In genomic region chr7:93232673-93233018, GRCh38 we compare ENCODE assay signal across 8 cellular contexts. TPM values are rescaled to one million over a fixed set of nuclear protein-coding genes. Genes with fewer than 3 reads are reported as not detected.
DNase-seq lines count a peak whose midpoint lies in the region; ATAC-seq, FAIRE-seq and TF ChIP-seq lines count a peak whose summit lies in the region.

No MANE protein-coding gene starts in this region.

- FAIRE-seq in GM12891 (lab: Jason Lieb, UNC) = no peak

- no peak for TF ChIP-seq POLR2A in GM12891 (IDR thresholded peaks at IDR 0.05; ENCODE audit: low read depth, low read length)

- no peak for TF ChIP-seq CTCF in AG04449 (IDR thresholded peaks at IDR 0.05; ENCODE audit: insufficient read depth, low read length, missing control alignments)

- ATAC-seq in GM19455 (IDR thresholded peaks at IDR 0.05; ENCODE audit: unreplicated experiment) (peak; percentile 10), naive B cell (ENCODE audit: low read depth in 2 of 2) (no peak), HG03442 (IDR thresholded peaks at IDR 0.05; ENCODE audit: unreplicated experiment) (no peak)

- H3K27ac Mint-ChIP-seq in naive B cell = peak overlapping the region; percentile 93 to 99 (median 96)

- CTCF ChIA-PET in AG04449 (lab: Yijun Ruan, JAX) = interaction anchor here (0.8 to 3.4 kb wide), 9 partner anchors 13 to 616 kb away, joined by 3 to 23 read pairs (median 4); no protein-coding TSS in a partner anchor

- no peaks in the 10 kb centered on the region for H3K36me3 ChIP-seq in NT2/D1 (ENCODE audit: insufficient read depth, insufficient read length, low read length)

- peak overlapping the region; percentile 94 to 99 (median 98) for H3K4me3 Mint-ChIP-seq in naive B cell

- H3K27me3 Mint-ChIP-seq in naive B cell = no peaks in the 10 kb centered on the region

- no peaks in the 10 kb centered on the region for H3K4me1 ChIP-seq in NT2/D1 (ENCODE audit: insufficient read depth, insufficient read length)

- POLR2A ChIA-PET in AG04449 (lab: Yijun Ruan, JAX) = no interaction called here

- peaks cover 9 to 29% (median 12%) of the 10 kb centered on the region in 3 donors for H3K4me1 Mint-ChIP-seq in naive B cell

- DNase-seq in AG04449 (ENCODE audit: low read depth, low spot score) (no peak), NT2/D1 (ENCODE audit: low read depth, low spot score) (no peak), dermis blood vessel endothelial cell (peak; percentile 32), naive B cell (no peak), GM12891 (ENCODE audit: insufficient read length, low spot score) (no peak), amniotic stem cell (lab: John Stamatoyannopoulos, UW) (no peak)

- no peaks in the 10 kb centered on the region for H3K9me3 Mint-ChIP-seq in naive B cell

- no peaks in the 10 kb centered on the region for H3K9me3 ChIP-seq in NT2/D1 (ENCODE audit: insufficient read depth, low read length)

- H3K9ac ChIP-seq in NT2/D1 (ENCODE audit: insufficient read length, low read depth) = peak overlapping the region; percentile 59

- no peaks in the 10 kb centered on the region for H3K27me3 ChIP-seq in NT2/D1 (ENCODE audit: insufficient read depth, insufficient read length)

- H3K4me3 ChIP-seq in AG04449 (ENCODE audit: low read depth, low read length) = peak overlapping the region; percentile 92
- H3K4me3 ChIP-seq in NT2/D1 (ENCODE audit: insufficient read length, low read depth) = peak overlapping the region; percentile 85

- no peaks in the 10 kb centered on the region for H3K36me3 Mint-ChIP-seq in naive B cell

TF ChIP-seq in GM12891, 5 proteins besides CTCF, POLR2A, EP300 and RAD21:
- TF ChIP-seq SPI1 (IDR thresholded peaks at IDR 0.05; ENCODE audit: low read depth, low read length) (no peak), POU2F2 (IDR thresholded peaks at IDR 0.05; ENCODE audit: low read depth, low read length) (no peak), PAX5 (IDR thresholded peaks at IDR 0.05; ENCODE audit: insufficient read depth, low read length, severe bottlenecking) (no peak), TAF1 (IDR thresholded peaks at IDR 0.05; ENCODE audit: low read depth, low read length) (no peak), POLR2AphosphoS5 (IDR thresholded peaks at IDR 0.05; ENCODE audit: low read depth, low read length) (no peak)

RNA-seq across cellular contexts. Expression of gene VPS50, which starts 0.5 kb away (rescaled TPM):
- 40.8 and 41.3 TPM in 2 replicates for total RNA-seq in dermis blood vessel endothelial cell
- polyA plus RNA-seq in naive B cell (ENCODE audit: low read depth in 6 of 6) = 10 to 100 TPM in 5 of 6 donors, 1 to 10 TPM in 1; 8.6 to 17.8 (median 15.5) TPM
- 5.6 TPM for polyA plus RNA-seq in GM12891 (2012; ENCODE audit: low read depth, missing spikeins)

RNA-seq across cellular contexts. Expression of gene HEPACAM2, which starts 6.4 kb away (rescaled TPM):
- not detected in 2 replicates for total RNA-seq in dermis blood vessel endothelial cell
- polyA plus RNA-seq in naive B cell (ENCODE audit: low read depth in 6 of 6) = under 1 TPM in 1 of 6 donors, not detected in 5; 0.38 TPM
- not detected for polyA plus RNA-seq in GM12891 (2012; ENCODE audit: low read depth, missing spikeins)
